1 cellular context compared by ENCODE assay signal in the genomic region with DNA sequence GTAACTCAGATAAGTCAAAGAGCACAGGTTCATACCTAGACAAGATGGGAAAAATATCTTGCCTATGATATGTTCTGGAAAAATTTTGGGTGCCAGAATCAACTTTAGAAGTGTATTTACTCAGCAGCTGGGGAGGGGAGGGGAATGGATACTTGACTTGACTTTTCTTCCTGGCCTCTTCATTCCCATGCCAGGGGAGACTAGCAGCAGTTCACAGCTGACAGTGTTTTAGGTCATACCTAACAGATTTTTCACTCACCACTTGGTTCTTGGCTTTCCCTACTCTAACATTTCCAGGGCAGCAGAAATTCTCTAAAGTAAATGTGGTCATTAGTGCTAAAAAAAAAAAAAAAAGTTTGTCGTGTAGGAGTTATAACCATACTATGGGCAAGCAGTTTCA.
TF ChIP-seq lines count a peak whose summit lies in the region.

No MANE protein-coding gene starts in this region.

TF ChIP-seq in GM23338, 12 proteins besides CTCF, POLR2A, EP300 and RAD21 (continued from another document):
- TF ChIP-seq, protein P1, sequence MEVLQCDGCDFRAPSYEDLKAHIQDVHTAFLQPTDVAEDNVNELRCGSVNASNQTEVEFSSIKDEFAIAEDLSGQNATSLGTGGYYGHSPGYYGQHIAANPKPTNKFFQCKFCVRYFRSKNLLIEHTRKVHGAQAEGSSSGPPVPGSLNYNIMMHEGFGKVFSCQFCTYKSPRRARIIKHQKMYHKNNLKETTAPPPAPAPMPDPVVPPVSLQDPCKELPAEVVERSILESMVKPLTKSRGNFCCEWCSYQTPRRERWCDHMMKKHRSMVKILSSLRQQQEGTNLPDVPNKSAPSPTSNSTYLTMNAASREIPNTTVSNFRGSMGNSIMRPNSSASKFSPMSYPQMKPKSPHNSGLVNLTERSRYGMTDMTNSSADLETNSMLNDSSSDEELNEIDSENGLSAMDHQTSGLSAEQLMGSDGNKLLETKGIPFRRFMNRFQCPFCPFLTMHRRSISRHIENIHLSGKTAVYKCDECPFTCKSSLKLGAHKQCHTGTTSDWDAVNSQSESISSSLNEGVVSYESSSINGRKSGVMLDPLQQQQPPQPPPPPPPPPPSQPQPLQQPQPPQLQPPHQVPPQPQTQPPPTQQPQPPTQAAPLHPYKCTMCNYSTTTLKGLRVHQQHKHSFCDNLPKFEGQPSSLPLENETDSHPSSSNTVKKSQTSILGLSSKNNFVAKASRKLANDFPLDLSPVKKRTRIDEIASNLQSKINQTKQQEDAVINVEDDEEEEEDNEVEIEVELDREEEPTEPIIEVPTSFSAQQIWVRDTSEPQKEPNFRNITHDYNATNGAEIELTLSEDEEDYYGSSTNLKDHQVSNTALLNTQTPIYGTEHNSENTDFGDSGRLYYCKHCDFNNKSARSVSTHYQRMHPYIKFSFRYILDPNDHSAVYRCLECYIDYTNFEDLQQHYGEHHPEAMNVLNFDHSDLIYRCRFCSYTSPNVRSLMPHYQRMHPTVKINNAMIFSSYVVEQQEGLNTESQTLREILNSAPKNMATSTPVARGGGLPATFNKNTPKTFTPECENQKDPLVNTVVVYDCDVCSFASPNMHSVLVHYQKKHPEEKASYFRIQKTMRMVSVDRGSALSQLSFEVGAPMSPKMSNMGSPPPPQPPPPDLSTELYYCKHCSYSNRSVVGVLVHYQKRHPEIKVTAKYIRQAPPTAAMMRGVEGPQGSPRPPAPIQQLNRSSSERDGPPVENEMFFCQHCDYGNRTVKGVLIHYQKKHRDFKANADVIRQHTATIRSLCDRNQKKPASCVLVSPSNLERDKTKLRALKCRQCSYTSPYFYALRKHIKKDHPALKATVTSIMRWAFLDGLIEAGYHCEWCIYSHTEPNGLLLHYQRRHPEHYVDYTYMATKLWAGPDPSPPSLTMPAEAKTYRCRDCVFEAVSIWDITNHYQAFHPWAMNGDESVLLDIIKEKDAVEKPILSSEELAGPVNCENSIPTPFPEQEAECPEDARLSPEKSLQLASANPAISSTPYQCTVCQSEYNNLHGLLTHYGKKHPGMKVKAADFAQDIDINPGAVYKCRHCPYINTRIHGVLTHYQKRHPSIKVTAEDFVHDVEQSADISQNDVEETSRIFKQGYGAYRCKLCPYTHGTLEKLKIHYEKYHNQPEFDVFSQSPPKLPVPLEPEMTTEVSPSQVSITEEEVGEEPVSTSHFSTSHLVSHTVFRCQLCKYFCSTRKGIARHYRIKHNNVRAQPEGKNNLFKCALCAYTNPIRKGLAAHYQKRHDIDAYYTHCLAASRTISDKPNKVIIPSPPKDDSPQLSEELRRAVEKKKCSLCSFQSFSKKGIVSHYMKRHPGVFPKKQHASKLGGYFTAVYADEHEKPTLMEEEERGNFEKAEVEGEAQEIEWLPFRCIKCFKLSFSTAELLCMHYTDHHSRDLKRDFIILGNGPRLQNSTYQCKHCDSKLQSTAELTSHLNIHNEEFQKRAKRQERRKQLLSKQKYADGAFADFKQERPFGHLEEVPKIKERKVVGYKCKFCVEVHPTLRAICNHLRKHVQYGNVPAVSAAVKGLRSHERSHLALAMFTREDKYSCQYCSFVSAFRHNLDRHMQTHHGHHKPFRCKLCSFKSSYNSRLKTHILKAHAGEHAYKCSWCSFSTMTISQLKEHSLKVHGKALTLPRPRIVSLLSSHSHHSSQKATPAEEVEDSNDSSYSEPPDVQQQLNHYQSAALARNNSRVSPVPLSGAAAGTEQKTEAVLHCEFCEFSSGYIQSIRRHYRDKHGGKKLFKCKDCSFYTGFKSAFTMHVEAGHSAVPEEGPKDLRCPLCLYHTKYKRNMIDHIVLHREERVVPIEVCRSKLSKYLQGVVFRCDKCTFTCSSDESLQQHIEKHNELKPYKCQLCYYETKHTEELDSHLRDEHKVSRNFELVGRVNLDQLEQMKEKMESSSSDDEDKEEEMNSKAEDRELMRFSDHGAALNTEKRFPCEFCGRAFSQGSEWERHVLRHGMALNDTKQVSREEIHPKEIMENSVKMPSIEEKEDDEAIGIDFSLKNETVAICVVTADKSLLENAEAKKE (CRISPR knock-in tag; IDR thresholded peaks at IDR 0.05), result no peak
- TF ChIP-seq EZH2 (IDR thresholded peaks at IDR 0.05; ENCODE audit: low read depth, unreplicated experiment) (no peak), POLR2AphosphoS5 (IDR thresholded peaks at IDR 0.05; ENCODE audit: low read depth) (no peak), EZH2phosphoT487 (IDR thresholded peaks at IDR 0.05; ENCODE audit: unreplicated experiment) (no peak), ZNF331 (CRISPR knock-in tag; IDR thresholded peaks at IDR 0.05; ENCODE audit: low read depth) (no peak)
- TF ChIP-seq, protein P2, sequence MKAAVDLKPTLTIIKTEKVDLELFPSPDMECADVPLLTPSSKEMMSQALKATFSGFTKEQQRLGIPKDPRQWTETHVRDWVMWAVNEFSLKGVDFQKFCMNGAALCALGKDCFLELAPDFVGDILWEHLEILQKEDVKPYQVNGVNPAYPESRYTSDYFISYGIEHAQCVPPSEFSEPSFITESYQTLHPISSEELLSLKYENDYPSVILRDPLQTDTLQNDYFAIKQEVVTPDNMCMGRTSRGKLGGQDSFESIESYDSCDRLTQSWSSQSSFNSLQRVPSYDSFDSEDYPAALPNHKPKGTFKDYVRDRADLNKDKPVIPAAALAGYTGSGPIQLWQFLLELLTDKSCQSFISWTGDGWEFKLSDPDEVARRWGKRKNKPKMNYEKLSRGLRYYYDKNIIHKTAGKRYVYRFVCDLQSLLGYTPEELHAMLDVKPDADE (IDR thresholded peaks at IDR 0.05), result no peak
